14 cellular contexts compared by ENCODE assay signal in the genomic region with DNA sequence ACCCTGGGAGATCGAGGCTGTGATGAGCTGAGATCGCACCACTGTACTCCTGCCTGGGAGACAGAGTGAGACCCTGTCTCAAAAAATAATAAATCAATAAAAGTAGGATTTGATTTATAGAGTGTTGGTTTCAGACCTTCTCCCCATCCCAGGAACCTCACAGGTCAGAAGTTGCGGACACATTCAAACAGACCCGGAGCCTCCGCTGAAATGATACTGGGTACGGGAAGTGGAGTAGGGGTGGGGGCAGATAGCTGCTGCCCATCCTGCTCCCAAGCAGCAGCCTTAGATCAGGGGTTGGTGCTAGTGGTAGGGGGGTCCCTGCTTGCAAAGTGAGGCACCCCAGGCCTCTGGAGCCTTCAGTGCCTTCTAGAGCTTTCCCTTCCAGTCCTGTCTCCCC.
"Had no signal": no experiment of that assay in that cellular context is flagged by ENCODE, and none has a peak within 500 bp of the region (broad histone marks: within the 10 kb centered on the region; RNA-seq: fewer than 3 reads in every experiment).

No MANE protein-coding gene starts in this region.

- H3K4me3 ChIP-seq: suprapubic skin had no signal

- H3K27ac Mint-ChIP-seq: activated CD8-positive, alpha-beta T cell treated with anti-CD3 and anti-CD28 coated beads, Interleukin-2, amount 10 ng/mL, durations not matched to agents 7 days and 5 days; activated naive CD4-positive, alpha-beta T cell treated with anti-CD3 and anti-CD28 coated beads for 36 hours; activated naive CD8-positive, alpha-beta T cell treated with anti-CD3 and anti-CD28 coated beads, Interleukin-2, amount 50 U/mL, for 24 hours; T-helper 17 cell had no signal

- H3K9me3 ChIP-seq: suprapubic skin had no signal

- H3K9me3 Mint-ChIP-seq: activated naive CD4-positive, alpha-beta T cell treated with anti-CD3 and anti-CD28 coated beads for 36 hours; activated naive CD8-positive, alpha-beta T cell treated with anti-CD3 and anti-CD28 coated beads, Interleukin-2, amount 50 U/mL, for 24 hours had no signal

- H3K27me3 Mint-ChIP-seq: activated naive CD8-positive, alpha-beta T cell treated with anti-CD3 and anti-CD28 coated beads, Interleukin-2, amount 50 U/mL, for 24 hours; T-helper 17 cell had no signal

- DNase-seq: activated CD4-positive, alpha-beta T cell treated with anti-CD3 and anti-CD28 coated beads for 4 hours; activated CD8-positive, alpha-beta T cell treated with anti-CD3 and anti-CD28 coated beads, Interleukin-2, amount 10 ng/mL, durations not matched to agents 7 days and 5 days; activated naive CD4-positive, alpha-beta T cell treated with anti-CD3 and anti-CD28 coated beads for 36 hours; activated naive CD8-positive, alpha-beta T cell treated with anti-CD3 and anti-CD28 coated beads, Interleukin-2, amount 50 U/mL, for 24 hours; foreskin fibroblast; hippocampal formation; left ventricle myocardium superior; mesendoderm; stimulated activated CD4-positive, alpha-beta T cell treated with anti-CD3 and anti-CD28 coated beads, Interleukin-15, amount 100 ng/mL, for 24 hours; stimulated activated CD4-positive, alpha-beta T cell treated with anti-CD3 and anti-CD28 coated beads, Interleukin-4, amount 100 ng/mL, for 1 hour; stimulated activated naive CD4-positive, alpha-beta T cell treated with Interleukin-2 at 50 U/mL for 16 hours; T-helper 17 cell; WERI-Rb-1 had no signal

- H3K27me3 ChIP-seq: suprapubic skin had no signal

- H3K36me3 ChIP-seq: suprapubic skin, WERI-Rb-1 had no signal

- ATAC-seq: activated CD8-positive, alpha-beta T cell treated with anti-CD3 and anti-CD28 coated beads, Interleukin-2, amount 10 ng/mL, durations not matched to agents 7 days and 5 days; activated naive CD8-positive, alpha-beta T cell treated with anti-CD3 and anti-CD28 coated beads, Interleukin-2, amount 50 U/mL, for 24 hours; left ventricle myocardium superior; T-helper 17 cell had no signal

- H3K4me3 Mint-ChIP-seq: activated CD8-positive, alpha-beta T cell treated with anti-CD3 and anti-CD28 coated beads, Interleukin-2, amount 10 ng/mL, durations not matched to agents 7 days and 5 days; activated naive CD4-positive, alpha-beta T cell treated with anti-CD3 and anti-CD28 coated beads for 36 hours; activated naive CD8-positive, alpha-beta T cell treated with anti-CD3 and anti-CD28 coated beads, Interleukin-2, amount 50 U/mL, for 24 hours; T-helper 17 cell had no signal

- H3K27ac ChIP-seq: suprapubic skin, WERI-Rb-1 had no signal
